ENCODE assay signal across 25 cellular contexts in genomic region chr12:2333516-2333915, GRCh38.
DNase-seq lines count a peak whose midpoint lies in the region; ATAC-seq and TF ChIP-seq lines count a peak whose summit lies in the region.
"Had no signal": no experiment of that assay in that cellular context is flagged by ENCODE, and none has a peak within 500 bp of the region (broad histone marks: within the 10 kb centered on the region; RNA-seq: fewer than 3 reads in every experiment).

No MANE protein-coding gene starts in this region.

- H3K79me2 ChIP-seq in PC-9 (ENCODE audit: low read depth), result no peaks in the 10 kb centered on the region

- H3K9me3 ChIP-seq in ascending aorta (no peaks in the 10 kb centered on the region), mesodermal cell (ENCODE audit: control insufficient read depth, low read length) (no peaks in the 10 kb centered on the region), skeletal muscle tissue (ENCODE audit: control insufficient read depth in 3 of 3, low read length in 3 of 3) (no peaks in the 10 kb centered on the region), PC-9 (ENCODE audit: insufficient read depth, low read depth) (no peaks in the 10 kb centered on the region)
- H3K9me3 ChIP-seq: colonic mucosa, lower lobe of right lung had no signal

- H3K9ac ChIP-seq in skeletal muscle tissue (ENCODE audit: low read depth in 1 of 3, low read length in 3 of 3), result no peak overlapping the region

- H3K27ac ChIP-seq in ascending aorta (peak overlapping the region; percentile 97 to 99), mesodermal cell (ENCODE audit: low read depth, low read length, severe bottlenecking) (peak overlapping the region; percentile 62), skeletal muscle tissue (ENCODE audit: low read depth, low read length) (peak overlapping the region; percentile 19), PC-9 (no peak overlapping the region)
- H3K27ac ChIP-seq: colonic mucosa, lower lobe of right lung had no signal

- ATAC-seq in activated T-helper 17 cell treated with anti-CD3 and anti-CD28 coated beads, Interleukin-2, amount 50 U/mL, for 72 hours (replicated peaks), result no peak
- ATAC-seq: activated CD4-positive, CD25-positive, alpha-beta regulatory T cell treated with anti-CD3 and anti-CD28 coated beads, Interleukin-2, amount 50 U/mL, for 24 hours; activated CD8-positive, alpha-beta T cell treated with anti-CD3 and anti-CD28 coated beads, Interleukin-2, amount 10 ng/mL, durations not matched to agents 7 days and 5 days; lower lobe of right lung had no signal

- H3K9me2 ChIP-seq in PC-9 (ENCODE audit: insufficient read depth), result no peaks in the 10 kb centered on the region

- H3K36me3 ChIP-seq in ascending aorta, result no peaks in the 10 kb centered on the region
- no peaks in the 10 kb centered on the region for H3K36me3 ChIP-seq in mesodermal cell (ENCODE audit: control insufficient read depth, insufficient read depth, low read length)
- no peaks in the 10 kb centered on the region for H3K36me3 ChIP-seq in skeletal muscle tissue (ENCODE audit: control insufficient read depth in 3 of 3, insufficient read depth in 3 of 3, low read length in 3 of 3)
- H3K36me3 ChIP-seq in PC-9 (ENCODE audit: low read depth), result no peaks in the 10 kb centered on the region
- H3K36me3 ChIP-seq: colonic mucosa, lower lobe of right lung had no signal

- no peaks in the 10 kb centered on the region for H3K4me1 Mint-ChIP-seq in activated T-helper 17 cell treated with anti-CD3 and anti-CD28 coated beads, Interleukin-2, amount 50 U/mL, for 72 hours

- CTCF ChIA-PET in PC-9 (lab: Charles Lee), result no interaction called here

- BruUV-seq in PC-9 (replicated peaks; lab: Mats Ljungman, UMichigan), result no TSS peak

- DNase-seq in COLO829 (ENCODE audit: low spot score), result peak; percentile 75
- no peak for DNase-seq in ascending aorta (ENCODE audit: low spot score in 2 of 2)
- no peak for DNase-seq in COLO668 (lab: John Stamatoyannopoulos, UW; ENCODE audit: unreplicated experiment)
- no peak for DNase-seq in cerebellum (ENCODE audit: low spot score)
- DNase-seq in PC-9, result no peak
- DNase-seq: activated CD8-positive, alpha-beta T cell treated with anti-CD3 and anti-CD28 coated beads, Interleukin-2, amount 10 ng/mL, durations not matched to agents 7 days and 5 days; activated gamma-delta T cell; colonic mucosa; COR-L47; DMS79; GF-D8; islet precursor cell; lower lobe of right lung; NCI-H1105 treated with DMSO at 0.1 percent for 48 hours; NCI-H2081; NCI-H226; NCI-H774; SHP77 treated with DMSO at 0.1 percent for 48 hours; stimulated activated CD4-positive, alpha-beta T cell treated with anti-CD3 and anti-CD28 coated beads, Interleukin-4, amount 100 ng/mL, for 4 hours; stimulated activated naive CD4-positive, alpha-beta T cell treated with Interleukin-2 at 50 U/mL for 16 hours had no signal

- POLR2A ChIA-PET in PC-9 (lab: Charles Lee; ENCODE audit: unreplicated experiment), result no interaction called here

- no peak overlapping the region for H3K4me3 Mint-ChIP-seq in activated T-helper 17 cell treated with anti-CD3 and anti-CD28 coated beads, Interleukin-2, amount 50 U/mL, for 72 hours
- H3K4me3 Mint-ChIP-seq: activated CD8-positive, alpha-beta T cell treated with anti-CD3 and anti-CD28 coated beads, Interleukin-2, amount 10 ng/mL, durations not matched to agents 7 days and 5 days; IgD-negative memory B cell had no signal

- peaks cover 21 to 57% of the 10 kb centered on the region in 2 donors for H3K4me1 ChIP-seq in ascending aorta
- H3K4me1 ChIP-seq in mesodermal cell (ENCODE audit: control insufficient read depth, insufficient read depth, low read length, poor library complexity, severe bottlenecking), result peaks cover 59% of the 10 kb centered on the region
- peaks cover 28 to 37% (median 31%) of the 10 kb centered on the region in 3 donors for H3K4me1 ChIP-seq in skeletal muscle tissue (ENCODE audit: control insufficient read depth in 3 of 3, insufficient read depth in 3 of 3, low read length in 3 of 3)
- H3K4me1 ChIP-seq in PC-9 (replicated peaks; ENCODE audit: insufficient read depth), result no peaks in the 10 kb centered on the region
- H3K4me1 ChIP-seq: colonic mucosa had no signal

- 85 to 100% methylated on average over 2 to 5 of the region's 5 CpGs for WGBS in mesodermal cell (ENCODE audit: insufficient coverage in 2 of 2), 2 experiments

- H3K27ac Mint-ChIP-seq in activated T-helper 17 cell treated with anti-CD3 and anti-CD28 coated beads, Interleukin-2, amount 50 U/mL, for 72 hours, result no peak overlapping the region
- H3K27ac Mint-ChIP-seq: activated CD8-positive, alpha-beta T cell treated with anti-CD3 and anti-CD28 coated beads, Interleukin-2, amount 10 ng/mL, durations not matched to agents 7 days and 5 days; IgD-negative memory B cell had no signal

- TF ChIP-seq CTCF in ascending aorta (IDR thresholded peaks at IDR 0.05) (no peak), PC-9 (conservative IDR thresholded peaks at IDR 0.05) (no peak)

- H3K4me2 ChIP-seq in PC-9, result no peak overlapping the region

- no peaks in the 10 kb centered on the region for H3F3A ChIP-seq in PC-9 (ENCODE audit: insufficient read depth, low read depth)

- H3K9me3 Mint-ChIP-seq in activated T-helper 17 cell treated with anti-CD3 and anti-CD28 coated beads, Interleukin-2, amount 50 U/mL, for 72 hours, result no peaks in the 10 kb centered on the region

- no peaks in the 10 kb centered on the region for H3K36me3 Mint-ChIP-seq in activated T-helper 17 cell treated with anti-CD3 and anti-CD28 coated beads, Interleukin-2, amount 50 U/mL, for 72 hours (ENCODE audit: low read depth)
- H3K36me3 Mint-ChIP-seq: IgD-negative memory B cell had no signal

- intact Hi-C loops in ascending aorta (cut with DNase I), result loop anchor here (5.0 to 10.0 kb wide), 2 partner anchors 51 to 94 kb away; no protein-coding TSS in a partner anchor
- intact Hi-C loops in PC-9 (cut with micrococcal nuclease; ENCODE audit: unreplicated experiment), result no loop called here

- H4K20me1 ChIP-seq in PC-9 (ENCODE audit: insufficient read depth), result no peaks in the 10 kb centered on the region

- H3K4me3 ChIP-seq in ascending aorta (no peak overlapping the region), mesodermal cell (ENCODE audit: extremely low read depth, insufficient read depth, low read length, poor library complexity, severe bottlenecking) (no peak overlapping the region), skeletal muscle tissue (ENCODE audit: low read length in 3 of 3) (no peak overlapping the region), PC-9 (no peak overlapping the region)
- H3K4me3 ChIP-seq: colonic mucosa, lower lobe of right lung had no signal

- H2AFZ ChIP-seq in PC-9, result no peak overlapping the region

- peaks cover 40% of the 10 kb centered on the region for H3K27me3 Mint-ChIP-seq in activated T-helper 17 cell treated with anti-CD3 and anti-CD28 coated beads, Interleukin-2, amount 50 U/mL, for 72 hours

- H3K27me3 ChIP-seq in ascending aorta (no peaks in the 10 kb centered on the region), skeletal muscle tissue (ENCODE audit: control insufficient read depth in 3 of 3, insufficient read depth in 3 of 3, low read length in 3 of 3) (no peaks in the 10 kb centered on the region), PC-9 (ENCODE audit: insufficient read depth, low read depth) (peaks cover 87% of the 10 kb centered on the region)
- H3K27me3 ChIP-seq: colonic mucosa had no signal
